8 cellular contexts compared by ENCODE assay signal in the genomic region with DNA sequence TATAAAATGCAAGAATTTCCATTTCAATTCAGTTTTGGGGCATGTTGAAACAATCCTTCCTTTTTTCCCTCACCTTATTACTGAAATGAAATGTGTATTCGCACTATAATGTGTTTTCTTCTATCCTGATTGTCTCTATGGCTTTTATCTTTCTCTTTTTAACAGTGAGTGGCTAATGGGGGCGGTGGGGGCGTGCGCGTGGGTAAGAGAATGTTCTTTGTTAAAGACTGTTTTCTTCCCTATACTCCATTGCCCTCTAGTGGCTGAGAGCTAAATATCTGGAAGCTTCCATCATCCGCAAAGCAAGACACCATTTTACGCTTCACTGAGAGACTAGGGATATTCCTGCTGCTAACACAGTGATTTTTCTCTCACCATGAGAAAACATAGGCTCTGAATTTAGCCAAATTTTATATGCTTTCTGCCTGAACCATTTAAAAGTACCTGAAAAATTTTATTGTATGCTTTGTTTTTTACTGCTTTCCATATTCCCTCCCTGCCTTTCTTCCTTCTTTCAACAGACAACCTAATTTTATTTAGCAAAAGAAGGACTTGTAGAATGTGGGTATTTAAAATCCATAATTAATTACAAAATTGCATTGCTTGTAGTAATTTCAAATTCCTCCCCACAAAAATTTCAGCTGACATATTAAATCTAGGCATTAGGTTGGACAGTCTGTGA.
A peak's percentile ranks its signal among the peaks of the same experiment; 100 is the strongest.
DNase-seq lines count a peak whose midpoint lies in the region; ATAC-seq and TF ChIP-seq lines count a peak whose summit lies in the region.

No MANE protein-coding gene starts in this region.

- no peak for TF ChIP-seq EP300 in upper lobe of left lung (IDR thresholded peaks at IDR 0.05)

- peak overlapping the region; percentile 46 for H3K4me3 ChIP-seq in BE2C (ENCODE audit: low read depth, low read length)
- no peak overlapping the region for H3K4me3 ChIP-seq in WI38 (ENCODE audit: low read depth, low read length)
- H3K4me3 ChIP-seq in epithelial cell of proximal tubule (ENCODE audit: low read depth, low read length), result peak overlapping the region; percentile 12
- no peak overlapping the region for H3K4me3 ChIP-seq in upper lobe of left lung

- no peak overlapping the region for H3K27ac ChIP-seq in upper lobe of left lung

- 7% methylated on average over 7 of the region's 7 CpGs for whole genome bisulfite sequencing in upper lobe of left lung, 2 donors

- no peaks in the 10 kb centered on the region for H3K36me3 ChIP-seq in BE2C
- H3K36me3 ChIP-seq in upper lobe of left lung, result no peaks in the 10 kb centered on the region

- TF ChIP-seq POLR2A in upper lobe of left lung (IDR thresholded peaks at IDR 0.05), result no peak

- DNase-seq in BE2C (peak; percentile 71), NCI-H2081 treated with DMSO at 0.1 percent for 48 hours (lab: John Stamatoyannopoulos, UW) (peak; percentile 69), epithelial cell of proximal tubule (ENCODE audit: low read depth) (peak; percentile 12), mucosa of gallbladder (ENCODE audit: low spot score) (peak; percentile 34), upper lobe of left lung (peak in 1 of 2 donors; percentile 56)

- H3K4me1 ChIP-seq in BE2C (no peaks in the 10 kb centered on the region; the same call in 1 of the 2 replicates), upper lobe of left lung (peaks cover 0 to 3% (median 0%) of the 10 kb centered on the region in 4 donors)

- TF ChIP-seq CTCF in BE2C (IDR thresholded peaks at IDR 0.05; ENCODE audit: low read depth, low read length), result peak; percentile 91
- TF ChIP-seq CTCF in WI38 (IDR thresholded peaks at IDR 0.05; ENCODE audit: low read depth, low read length), result peak; percentile 75
- peak; percentile 95 for TF ChIP-seq CTCF in epithelial cell of proximal tubule (conservative IDR thresholded peaks at IDR 0.05; ENCODE audit: low read depth, low read length)
- peak; percentile 53 to 72 (median 63) for TF ChIP-seq CTCF in upper lobe of left lung (IDR thresholded peaks at IDR 0.05)

- H3K27me3 ChIP-seq in BE2C (no peaks in the 10 kb centered on the region), upper lobe of left lung (no peaks in the 10 kb centered on the region)

- ATAC-seq in GM18861 (IDR thresholded peaks at IDR 0.05; ENCODE audit: unreplicated experiment), result peak; percentile 91
- ATAC-seq in HG03064 (IDR thresholded peaks at IDR 0.05; ENCODE audit: low read depth, unreplicated experiment), result peak; percentile 77
- peak; percentile 73 to 91 for ATAC-seq in upper lobe of left lung (ENCODE audit: low FRiP score in 2 of 2)

- H3K9me3 ChIP-seq in BE2C (no peaks in the 10 kb centered on the region), upper lobe of left lung (no peaks in the 10 kb centered on the region)

Comparison
In these comparisons a context has a peak if more than half of its experiments do, and no peak if none do; other contexts are left out.
1. H3K4me3 ChIP-seq: peak in BE2C (single experiment) and epithelial cell of proximal tubule (single experiment); none in WI38 (single experiment) and upper lobe of left lung (0 of 4).
2. Peak in every context shown above with its lines, with median percentiles within 50 percentile points of each other: CTCF ChIP-seq and ATAC-seq.